In the genomic region with DNA sequence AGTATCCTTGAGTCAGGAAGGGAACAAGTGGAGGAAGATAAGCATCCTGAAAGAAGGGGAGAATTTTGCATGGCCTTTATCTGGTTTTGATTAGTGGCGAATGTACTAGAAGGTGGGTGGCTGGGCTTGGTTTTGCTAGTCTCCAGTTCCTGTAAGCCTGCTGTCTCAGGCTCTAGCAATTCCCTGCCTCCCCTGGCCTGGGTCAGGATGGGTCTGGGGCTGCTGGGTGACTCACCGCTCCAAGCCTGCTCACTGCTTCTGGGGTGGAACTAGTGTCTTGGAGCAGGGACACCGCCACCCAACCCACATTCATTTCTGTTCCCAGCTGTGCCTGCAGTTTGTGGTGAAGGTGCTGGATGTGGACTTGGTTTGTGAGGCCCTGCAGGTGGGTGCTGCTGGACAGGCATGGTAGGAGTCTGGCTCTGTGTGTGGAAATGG, we compare ENCODE assay signal across 9 cellular contexts. TPM values are rescaled to one million over a fixed set of nuclear protein-coding genes. Genes with fewer than 3 reads are reported as not detected.
DNase-seq lines count a peak whose midpoint lies in the region; ATAC-seq and TF ChIP-seq lines count a peak whose summit lies in the region.
"Had no signal": no experiment of that assay in that cellular context is flagged by ENCODE, and none has a peak within 500 bp of the region (broad histone marks: within the 10 kb centered on the region; RNA-seq: fewer than 3 reads in every experiment).

No MANE protein-coding gene starts in this region.

- H2AFZ ChIP-seq in GM23338: no peak overlapping the region

- no peaks in the 10 kb centered on the region for H3K79me2 ChIP-seq in GM23338 (replicated peaks; ENCODE audit: insufficient read depth)

- 77 to 85% methylated on average over 3 of the region's 3 CpGs for WGBS in heart right ventricle, 2 donors

- no peak overlapping the region for H3K4me2 ChIP-seq in GM23338

- TF ChIP-seq CTCF in GM23338 (conservative IDR thresholded peaks at IDR 0.05; ENCODE audit: low read depth in 2 of 2) (no peak), heart right ventricle (IDR thresholded peaks at IDR 0.05) (no peak)

- H3F3A ChIP-seq in GM23338 (replicated peaks; ENCODE audit: low read depth): peaks cover 13% of the 10 kb centered on the region

- H3K9me3 ChIP-seq in heart right ventricle: no peaks in the 10 kb centered on the region

- intact Hi-C loops in heart right ventricle (cut with DNase I): no loop called here

- no peak overlapping the region for H3K27ac Mint-ChIP-seq in GM23338
- H3K27ac Mint-ChIP-seq in activated T-cell treated with anti-CD3 and anti-CD28 coated beads, Interleukin-2, amount 50 U/mL, for 72 hours: peak overlapping the region; percentile 79
- peak overlapping the region; percentile 100 for H3K27ac Mint-ChIP-seq in stimulated activated effector memory CD8-positive, alpha-beta T cell treated with anti-CD3 and anti-CD28 coated beads, Interleukin-12 subunit alpha, Interleukin-12 subunit beta, amount 100 ng/mL, for 72 hours

- peaks cover 10% of the 10 kb centered on the region for H3K36me3 Mint-ChIP-seq in GM23338 (ENCODE audit: low read depth)
- H3K36me3 Mint-ChIP-seq in activated T-cell treated with anti-CD3 and anti-CD28 coated beads, Interleukin-2, amount 50 U/mL, for 72 hours (ENCODE audit: insufficient read depth in 2 of 2): peaks cover 8 to 20% of the 10 kb centered on the region in 2 donors
- H3K36me3 Mint-ChIP-seq in stimulated activated effector memory CD8-positive, alpha-beta T cell treated with anti-CD3 and anti-CD28 coated beads, Interleukin-12 subunit alpha, Interleukin-12 subunit beta, amount 100 ng/mL, for 72 hours: peaks cover 75% of the 10 kb centered on the region

- H3K27me3 ChIP-seq in GM23338 (ENCODE audit: insufficient read depth): peaks cover 11% of the 10 kb centered on the region
- no peaks in the 10 kb centered on the region for H3K27me3 ChIP-seq in heart right ventricle

- ATAC-seq in GM23338 (no peak), heart right ventricle (no peak), HG02970 (IDR thresholded peaks at IDR 0.05; ENCODE audit: low FRiP score, unreplicated experiment) (no peak)
- ATAC-seq in activated T-cell treated with anti-CD3 and anti-CD28 coated beads, Interleukin-2, amount 50 U/mL, for 72 hours (replicated peaks in 1 of 2): no peak
- ATAC-seq in stimulated activated effector memory CD8-positive, alpha-beta T cell treated with anti-CD3 and anti-CD28 coated beads, Interleukin-12 subunit alpha, Interleukin-12 subunit beta, amount 100 ng/mL, for 72 hours: no peak

- H4K20me1 ChIP-seq in GM23338 (replicated peaks; ENCODE audit: insufficient read depth): no peaks in the 10 kb centered on the region

- peaks cover 4% of the 10 kb centered on the region; the same call in 2 of the 3 replicates for H3K9me3 Mint-ChIP-seq in GM23338
- H3K9me3 Mint-ChIP-seq in activated T-cell treated with anti-CD3 and anti-CD28 coated beads, Interleukin-2, amount 50 U/mL, for 72 hours: no peaks in the 10 kb centered on the region
- no peaks in the 10 kb centered on the region for H3K9me3 Mint-ChIP-seq in stimulated activated effector memory CD8-positive, alpha-beta T cell treated with anti-CD3 and anti-CD28 coated beads, Interleukin-12 subunit alpha, Interleukin-12 subunit beta, amount 100 ng/mL, for 72 hours

- no peaks in the 10 kb centered on the region for H3K9me2 ChIP-seq in GM23338 (ENCODE audit: insufficient read depth)

- DNase-seq in GM23338 (ENCODE audit: low spot score) (no peak), heart right ventricle (peak in 1 of 2 donors; percentile 21), NOMO-1 (lab: John Stamatoyannopoulos, UW; ENCODE audit: unreplicated experiment in 2 of 2) (no peak), NCI-H69 (lab: John Stamatoyannopoulos, UW) (no peak), COLO668 (lab: John Stamatoyannopoulos, UW; ENCODE audit: unreplicated experiment) (no peak)
- no peak for DNase-seq in activated T-cell treated with anti-CD3 and anti-CD28 coated beads, Interleukin-2, amount 50 U/mL, for 72 hours
- no peak for DNase-seq in stimulated activated effector memory CD8-positive, alpha-beta T cell treated with anti-CD3 and anti-CD28 coated beads, Interleukin-12 subunit alpha, Interleukin-12 subunit beta, amount 100 ng/mL, for 72 hours (ENCODE audit: low spot score in 2 of 2)

- H3K4me3 Mint-ChIP-seq in GM23338: peak overlapping the region; percentile 46; the same call in 1 of the 3 replicates
- peak overlapping the region; percentile 84 to 99 for H3K4me3 Mint-ChIP-seq in activated T-cell treated with anti-CD3 and anti-CD28 coated beads, Interleukin-2, amount 50 U/mL, for 72 hours
- H3K4me3 Mint-ChIP-seq in stimulated activated effector memory CD8-positive, alpha-beta T cell treated with anti-CD3 and anti-CD28 coated beads, Interleukin-12 subunit alpha, Interleukin-12 subunit beta, amount 100 ng/mL, for 72 hours: peak overlapping the region; percentile 89

- H3K4me1 Mint-ChIP-seq in GM23338: peaks cover 44% of the 10 kb centered on the region
- peaks cover 78% of the 10 kb centered on the region for H3K4me1 Mint-ChIP-seq in activated T-cell treated with anti-CD3 and anti-CD28 coated beads, Interleukin-2, amount 50 U/mL, for 72 hours (ENCODE audit: low read depth)
- H3K4me1 Mint-ChIP-seq in stimulated activated effector memory CD8-positive, alpha-beta T cell treated with anti-CD3 and anti-CD28 coated beads, Interleukin-12 subunit alpha, Interleukin-12 subunit beta, amount 100 ng/mL, for 72 hours: peaks cover 82% of the 10 kb centered on the region

- H3K36me3 ChIP-seq in GM23338 (ENCODE audit: insufficient read depth) (no peaks in the 10 kb centered on the region; the same call in 1 of the 2 replicates), heart right ventricle (peaks cover 0 to 28% (median 0%) of the 10 kb centered on the region in 9 donors)

- H3K27ac ChIP-seq in GM23338 (ENCODE audit: low read depth) (no peak overlapping the region), heart right ventricle (peak overlapping the region in 9 of 10 donors; percentile 22 to 100 (median 99))

- peaks cover 27% of the 10 kb centered on the region for H3K27me3 Mint-ChIP-seq in GM23338 (ENCODE audit: insufficient read depth, low read depth, poor library complexity)
- H3K27me3 Mint-ChIP-seq in activated T-cell treated with anti-CD3 and anti-CD28 coated beads, Interleukin-2, amount 50 U/mL, for 72 hours (ENCODE audit: low read depth): no peaks in the 10 kb centered on the region

- H3K4me1 ChIP-seq in GM23338 (ENCODE audit: insufficient read depth): peaks cover 37% of the 10 kb centered on the region
- H3K4me1 ChIP-seq in heart right ventricle: peaks cover 32 to 79% (median 70%) of the 10 kb centered on the region in 9 donors

- H3K4me3 ChIP-seq in GM23338 (no peak overlapping the region), heart right ventricle (no peak overlapping the region)

TF ChIP-seq in GM23338, 12 proteins besides CTCF, POLR2A, EP300 and RAD21:
- TF ChIP-seq NANOG (IDR thresholded peaks at IDR 0.05; ENCODE audit: borderline replicate concordance): no peak
TF ChIP-seq in GM23338: peak in this region for 0.

RNA-seq across cellular contexts. Expression of gene BTBD19, which starts 3.4 kb away (rescaled TPM):
- 0.16 and 0.66 TPM in 2 replicates for total RNA-seq in GM23338 (2014; rRNA removed; shearing (Covaris generic))
- polyA plus RNA-seq in GM23338 (2016; fragmentation: Nextera tagmentation; extraction: Ambion mirVana) (0.33 and 0.37 TPM in 2 replicates), heart right ventricle (10 to 100 TPM in 1 of 2 donors, 1 to 10 TPM in 1; 2.2 to 12.5 TPM)
- total RNA-seq in activated T-cell treated with anti-CD3 and anti-CD28 coated beads, Interleukin-2, amount 50 U/mL, for 72 hours: 10 to 100 TPM in 1 of 2 donors, 1 to 10 TPM in 1; 9.4 to 16.8 TPM
- total RNA-seq in heart right ventricle: 1 to 10 TPM; 1.8 to 4.1 (median 3.2) TPM

RNA-seq across cellular contexts. Expression of gene DYNLT4, which starts 4.6 kb away (rescaled TPM):
- 0.73 TPM in 1 of 2 replicates, not detected in the other for total RNA-seq in GM23338 (2014; rRNA removed; shearing (Covaris generic))
- polyA plus RNA-seq in GM23338 (2016; fragmentation: Nextera tagmentation; extraction: Ambion mirVana): not detected in 2 replicates
- total RNA-seq in activated T-cell treated with anti-CD3 and anti-CD28 coated beads, Interleukin-2, amount 50 U/mL, for 72 hours: 1 to 10 TPM in 1 of 2 donors, not detected in 1; 1.5 TPM
- total RNA-seq in heart right ventricle: 1 to 10 TPM in 3 of 10 donors, under 1 TPM in 5, not detected in 2; 0.51 to 2.0 (median 0.71) TPM
- polyA plus RNA-seq in heart right ventricle: 1 to 10 TPM in 1 of 2 donors, under 1 TPM in 1; 0.59 to 1.8 TPM

RNA-seq across cellular contexts. Expression of gene PLK3, which starts 11.6 kb away (rescaled TPM):
- total RNA-seq in GM23338 (2014; rRNA removed; shearing (Covaris generic)): 11.8 and 15.1 TPM in 2 replicates
- polyA plus RNA-seq in GM23338 (2016; fragmentation: Nextera tagmentation; extraction: Ambion mirVana) (7.6 and 8.7 TPM in 2 replicates), heart right ventricle (10 to 100 TPM in 1 of 2 donors, 1 to 10 TPM in 1; 8.7 to 12.7 TPM)
- 10 to 100 TPM; 53.4 to 60.7 TPM for total RNA-seq in activated T-cell treated with anti-CD3 and anti-CD28 coated beads, Interleukin-2, amount 50 U/mL, for 72 hours
- total RNA-seq in heart right ventricle: 10 to 100 TPM in 1 of 10 donors, 1 to 10 TPM in 9; 2.9 to 10.3 (median 6.8) TPM

RNA-seq across cellular contexts. Expression of gene BEST4, which starts 23.8 kb away (rescaled TPM):
- 0.58 and 0.63 TPM in 2 replicates for total RNA-seq in GM23338 (2014; rRNA removed; shearing (Covaris generic))
- 1.5 and 1.6 TPM in 2 replicates for polyA plus RNA-seq in GM23338 (2016; fragmentation: Nextera tagmentation; extraction: Ambion mirVana)
- total RNA-seq in activated T-cell treated with anti-CD3 and anti-CD28 coated beads, Interleukin-2, amount 50 U/mL, for 72 hours: 1 to 10 TPM; 2.5 to 2.6 TPM
- under 1 TPM in 5 of 10 donors, not detected in 5; 0.11 to 0.31 (median 0.16) TPM for total RNA-seq in heart right ventricle
- under 1 TPM; 0.07 to 0.44 TPM for polyA plus RNA-seq in heart right ventricle
- total RNA-seq: glomerular endothelial cell had no signal

RNA-seq across cellular contexts. Expression of gene PTCH2, which starts 31.3 kb away (rescaled TPM):
- 0.63 and 0.74 TPM in 2 replicates for total RNA-seq in GM23338 (2014; rRNA removed; shearing (Covaris generic))
- 0.52 and 0.74 TPM in 2 replicates for polyA plus RNA-seq in GM23338 (2016; fragmentation: Nextera tagmentation; extraction: Ambion mirVana)
- 1 to 10 TPM; 1.8 to 3.2 TPM for total RNA-seq in activated T-cell treated with anti-CD3 and anti-CD28 coated beads, Interleukin-2, amount 50 U/mL, for 72 hours
- total RNA-seq in heart right ventricle: 1 to 10 TPM in 1 of 10 donors, under 1 TPM in 9; 0.32 to 1.1 (median 0.44) TPM
- under 1 TPM; 0.25 to 0.80 TPM for polyA plus RNA-seq in heart right ventricle
